In the genomic region with DNA sequence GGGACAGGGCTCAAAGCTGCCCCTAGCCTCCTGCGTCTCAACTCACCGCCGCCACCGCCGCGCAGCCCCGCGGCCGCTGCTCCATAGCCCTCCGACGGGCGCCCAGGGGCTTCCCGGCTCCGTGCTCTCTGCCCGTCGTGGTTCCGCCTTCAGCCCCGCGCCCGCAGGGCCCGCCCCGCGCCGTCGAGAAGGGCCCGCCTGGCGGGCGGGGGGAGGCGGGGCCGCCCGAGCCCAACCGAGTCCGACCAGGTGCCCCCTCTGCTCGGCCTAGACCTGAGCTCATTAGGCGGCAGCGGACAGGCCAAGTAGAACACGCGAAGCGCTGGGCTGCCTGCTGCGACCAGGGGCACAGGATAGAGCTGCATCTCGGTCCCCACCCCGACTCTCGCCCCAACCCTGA, we compare ENCODE assay signal across 8 cellular contexts. TPM values are rescaled to one million over a fixed set of nuclear protein-coding genes. Genes with fewer than 3 reads are reported as not detected.
DNase-seq lines count a peak whose midpoint lies in the region; ATAC-seq and TF ChIP-seq lines count a peak whose summit lies in the region.

A gene with protein sequence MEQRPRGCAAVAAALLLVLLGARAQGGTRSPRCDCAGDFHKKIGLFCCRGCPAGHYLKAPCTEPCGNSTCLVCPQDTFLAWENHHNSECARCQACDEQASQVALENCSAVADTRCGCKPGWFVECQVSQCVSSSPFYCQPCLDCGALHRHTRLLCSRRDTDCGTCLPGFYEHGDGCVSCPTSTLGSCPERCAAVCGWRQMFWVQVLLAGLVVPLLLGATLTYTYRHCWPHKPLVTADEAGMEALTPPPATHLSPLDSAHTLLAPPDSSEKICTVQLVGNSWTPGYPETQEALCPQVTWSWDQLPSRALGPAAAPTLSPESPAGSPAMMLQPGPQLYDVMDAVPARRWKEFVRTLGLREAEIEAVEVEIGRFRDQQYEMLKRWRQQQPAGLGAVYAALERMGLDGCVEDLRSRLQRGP (minus strand): TSS at position 151 of the 400 bp plus-strand sequence. CDS start 66 bp downstream, at position 85.

- H3K4me2 ChIP-seq in SK-N-SH = no peak within 1 kb of the TSS

- no peaks in the 10 kb centered on the region for H3K9me3 ChIP-seq in SK-N-SH
- H3K9me3 ChIP-seq in mononuclear cell (ENCODE audit: low read depth, low read length) = no peaks in the 10 kb centered on the region
- no peaks in the 10 kb centered on the region for H3K9me3 ChIP-seq in upper lobe of right lung

- no peak within 1 kb of the TSS for H3K9ac ChIP-seq in SK-N-SH

- H3K27ac ChIP-seq in SK-N-SH (ENCODE audit: low read depth in 2 of 2, low read length in 1 of 2) (no peak within 1 kb of the TSS), upper lobe of right lung (peak within 1 kb of the TSS; percentile 6)

- TF ChIP-seq RAD21 in SK-N-SH (IDR thresholded peaks at IDR 0.05; ENCODE audit: low read length) = no peak

- TF ChIP-seq EP300 in SK-N-SH (IDR thresholded peaks at IDR 0.05; ENCODE audit: borderline replicate concordance in 1 of 2, low read depth in 1 of 2, low read length in 1 of 2) = no peak

- POLR2A ChIA-PET in SK-N-SH (lab: Yijun Ruan, JAX) = no interaction called here

- no peaks in the 10 kb centered on the region for H4K20me1 ChIP-seq in SK-N-SH (ENCODE audit: insufficient read depth)

- in situ Hi-C loops in G401 (cut with HindIII; ENCODE audit: low sequenced_read_pairs) = no loop called here

- H3K4me1 ChIP-seq in SK-N-SH (ENCODE audit: control insufficient read depth in 1 of 2, insufficient read depth in 2 of 2, low read depth in 1 of 2, low read length in 1 of 2) (no peaks in the 10 kb centered on the region), mononuclear cell (ENCODE audit: insufficient read depth, low read length) (peaks cover 22% of the 10 kb centered on the region), upper lobe of right lung (peaks cover 4% of the 10 kb centered on the region)

- TF ChIP-seq CTCF in SK-N-SH (IDR thresholded peaks at IDR 0.05) (no peak), upper lobe of right lung (IDR thresholded peaks at IDR 0.05) (no peak)

- H3K79me2 ChIP-seq in SK-N-SH (ENCODE audit: insufficient read depth) = no peaks in the 10 kb centered on the region

- ATAC-seq in SK-N-SH treated with all-trans-retinoic acid at 6 μM for 48 hours (no peak), upper lobe of right lung (no peak), HG03571 (IDR thresholded peaks at IDR 0.05; ENCODE audit: unreplicated experiment) (no peak), GM19023 (IDR thresholded peaks at IDR 0.05; ENCODE audit: unreplicated experiment) (no peak)

- no peak within 1 kb of the TSS for H2AFZ ChIP-seq in SK-N-SH (ENCODE audit: low read depth)

- no peaks in the 10 kb centered on the region for H3K9me2 ChIP-seq in SK-N-SH

- H3K27me3 ChIP-seq in SK-N-SH (ENCODE audit: insufficient read depth) (no peaks in the 10 kb centered on the region), mononuclear cell (ENCODE audit: insufficient read depth, low read length) (no peaks in the 10 kb centered on the region), upper lobe of right lung (no peaks in the 10 kb centered on the region)

- no peak for DNase-seq in SK-N-SH
- DNase-seq in activated naive CD8-positive, alpha-beta T cell treated with anti-CD3 and anti-CD28 coated beads, Interleukin-2, amount 50 U/mL, for 16 hours (ENCODE audit: low read depth, low spot score) = peak; percentile 32
- DNase-seq in upper lobe of right lung = no peak
- DNase-seq in G401 (ENCODE audit: low spot score) = no peak

- 98% methylated on average over 15 of the region's 43 CpGs for WGBS in SK-N-SH (ENCODE audit: low lambda C conversion rate)

- H3K4me3 ChIP-seq in SK-N-SH (ENCODE audit: low read depth in 2 of 2, low read length in 1 of 2) (no peak within 1 kb of the TSS), mononuclear cell (ENCODE audit: low read length) (peak within 1 kb of the TSS; percentile 47), upper lobe of right lung (peak within 1 kb of the TSS; percentile 29)

- CTCF ChIA-PET in SK-N-SH (lab: Yijun Ruan, JAX) = interaction anchor here (1.0 to 4.2 kb wide), 3 partner anchors 9 to 53 kb away, joined by 4 to 12 read pairs (median 4); no protein-coding TSS in a partner anchor

- no peaks in the 10 kb centered on the region for H3F3A ChIP-seq in SK-N-SH (replicated peaks; ENCODE audit: insufficient read depth)

- intact Hi-C loops in upper lobe of right lung (cut with DNase I) = no loop called here

- H3K36me3 ChIP-seq in SK-N-SH (replicated peaks in 1 of 2; ENCODE audit: control insufficient read depth in 1 of 2, insufficient read depth in 2 of 2, low read length in 1 of 2) = peaks cover 0 to 41% of the 10 kb centered on the region in 2 experiments
- no peaks in the 10 kb centered on the region for H3K36me3 ChIP-seq in upper lobe of right lung

TF ChIP-seq in SK-N-SH, 30 proteins besides CTCF, POLR2A, EP300 and RAD21:
- TF ChIP-seq EZH2phosphoT487 (IDR thresholded peaks at IDR 0.05; ENCODE audit: borderline replicate concordance, low read depth) (no peak), NFIC (IDR thresholded peaks at IDR 0.05; ENCODE audit: borderline replicate concordance) (no peak), TAF1 (IDR thresholded peaks at IDR 0.05; ENCODE audit: borderline replicate concordance, low read depth, low read length) (no peak), POLR2AphosphoS5 (IDR thresholded peaks at IDR 0.05; ENCODE audit: low read depth, low read length) (no peak), TEAD4 (IDR thresholded peaks at IDR 0.05; ENCODE audit: borderline replicate concordance, insufficient read depth) (no peak)
- TF ChIP-seq, protein P1, sequence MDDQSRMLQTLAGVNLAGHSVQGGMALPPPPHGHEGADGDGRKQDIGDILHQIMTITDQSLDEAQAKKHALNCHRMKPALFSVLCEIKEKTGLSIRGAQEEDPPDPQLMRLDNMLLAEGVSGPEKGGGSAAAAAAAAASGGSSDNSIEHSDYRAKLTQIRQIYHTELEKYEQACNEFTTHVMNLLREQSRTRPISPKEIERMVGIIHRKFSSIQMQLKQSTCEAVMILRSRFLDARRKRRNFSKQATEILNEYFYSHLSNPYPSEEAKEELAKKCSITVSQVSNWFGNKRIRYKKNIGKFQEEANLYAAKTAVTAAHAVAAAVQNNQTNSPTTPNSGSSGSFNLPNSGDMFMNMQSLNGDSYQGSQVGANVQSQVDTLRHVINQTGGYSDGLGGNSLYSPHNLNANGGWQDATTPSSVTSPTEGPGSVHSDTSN (IDR thresholded peaks at IDR 0.05) = no peak
- TF ChIP-seq, protein P2, sequence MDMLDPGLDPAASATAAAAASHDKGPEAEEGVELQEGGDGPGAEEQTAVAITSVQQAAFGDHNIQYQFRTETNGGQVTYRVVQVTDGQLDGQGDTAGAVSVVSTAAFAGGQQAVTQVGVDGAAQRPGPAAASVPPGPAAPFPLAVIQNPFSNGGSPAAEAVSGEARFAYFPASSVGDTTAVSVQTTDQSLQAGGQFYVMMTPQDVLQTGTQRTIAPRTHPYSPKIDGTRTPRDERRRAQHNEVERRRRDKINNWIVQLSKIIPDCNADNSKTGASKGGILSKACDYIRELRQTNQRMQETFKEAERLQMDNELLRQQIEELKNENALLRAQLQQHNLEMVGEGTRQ (IDR thresholded peaks at IDR 0.05; ENCODE audit: borderline replicate concordance, low read depth, low read length) = no peak

TF ChIP-seq in SK-N-SH treated with all-trans-retinoic acid at 6 μM for 48 hours, 23 proteins besides CTCF, POLR2A, EP300 and RAD21 (continues in another document):
- TF ChIP-seq ZFP3 (CRISPR knock-in tag; IDR thresholded peaks at IDR 0.05) (no peak), ZFP30 (CRISPR knock-in tag; IDR thresholded peaks at IDR 0.05) (no peak), BACH2 (CRISPR knock-in tag; IDR thresholded peaks at IDR 0.05; ENCODE audit: borderline replicate concordance) (no peak), ESRRG (CRISPR knock-in tag; IDR thresholded peaks at IDR 0.05) (no peak), ZNF8 (CRISPR knock-in tag; IDR thresholded peaks at IDR 0.05) (no peak), ISL1 (CRISPR knock-in tag; IDR thresholded peaks at IDR 0.05) (no peak), ZNF565 (CRISPR knock-in tag; conservative IDR thresholded peaks at IDR 0.05; ENCODE audit: low read depth) (no peak), ARNTL (CRISPR knock-in tag; IDR thresholded peaks at IDR 0.05; ENCODE audit: borderline replicate concordance, low read depth) (no peak), SNAI2 (CRISPR knock-in tag; IDR thresholded peaks at IDR 0.05) (no peak), OSR1 (CRISPR knock-in tag; IDR thresholded peaks at IDR 0.05) (no peak), GLIS3 (CRISPR knock-in tag; IDR thresholded peaks at IDR 0.05) (no peak), ZC3H10 (CRISPR knock-in tag; IDR thresholded peaks at IDR 0.05) (no peak)
- TF ChIP-seq, protein P3, sequence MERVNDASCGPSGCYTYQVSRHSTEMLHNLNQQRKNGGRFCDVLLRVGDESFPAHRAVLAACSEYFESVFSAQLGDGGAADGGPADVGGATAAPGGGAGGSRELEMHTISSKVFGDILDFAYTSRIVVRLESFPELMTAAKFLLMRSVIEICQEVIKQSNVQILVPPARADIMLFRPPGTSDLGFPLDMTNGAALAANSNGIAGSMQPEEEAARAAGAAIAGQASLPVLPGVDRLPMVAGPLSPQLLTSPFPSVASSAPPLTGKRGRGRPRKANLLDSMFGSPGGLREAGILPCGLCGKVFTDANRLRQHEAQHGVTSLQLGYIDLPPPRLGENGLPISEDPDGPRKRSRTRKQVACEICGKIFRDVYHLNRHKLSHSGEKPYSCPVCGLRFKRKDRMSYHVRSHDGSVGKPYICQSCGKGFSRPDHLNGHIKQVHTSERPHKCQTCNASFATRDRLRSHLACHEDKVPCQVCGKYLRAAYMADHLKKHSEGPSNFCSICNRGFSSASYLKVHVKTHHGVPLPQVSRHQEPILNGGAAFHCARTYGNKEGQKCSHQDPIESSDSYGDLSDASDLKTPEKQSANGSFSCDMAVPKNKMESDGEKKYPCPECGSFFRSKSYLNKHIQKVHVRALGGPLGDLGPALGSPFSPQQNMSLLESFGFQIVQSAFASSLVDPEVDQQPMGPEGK (CRISPR knock-in tag; IDR thresholded peaks at IDR 0.05; ENCODE audit: borderline replicate concordance) = no peak

RNA-seq across cellular contexts. Expression of the gene that starts here (rescaled TPM):
- polyA plus RNA-seq in SK-N-SH (2012; rRNA removed) = 20.8 TPM in 2 replicates
- 2.6 and 5.2 TPM in 2 replicates for polyA plus RNA-seq in SK-N-SH (2012; cell fraction: cytosol; rRNA removed)
- 170 and 223 TPM in 2 replicates for polyA plus RNA-seq in SK-N-SH (2012; cell fraction: nucleus; rRNA removed)
- total RNA-seq in mononuclear cell = 60.7 TPM
- 10.0 TPM for total RNA-seq in upper lobe of right lung
- 4.9 and 6.1 TPM in 2 replicates for total RNA-seq in G401 (2014; rRNA removed; shearing (Covaris generic))

Comparison
In these comparisons a context has a peak if more than half of its experiments do, and no peak if none do; other contexts are left out.
1. H3K4me3 ChIP-seq: peak in mononuclear cell (single experiment) and upper lobe of right lung (single experiment); none in SK-N-SH (0 of 2).